ENCODE assay signal across 15 cellular contexts in genomic region chr5:59648949-59649921, GRCh38.
DNase-seq lines count a peak whose midpoint lies in the region; ATAC-seq, FAIRE-seq and TF ChIP-seq lines count a peak whose summit lies in the region.
"Had no signal": no experiment of that assay in that cellular context is flagged by ENCODE, and none has a peak within 500 bp of the region (broad histone marks: within the 10 kb centered on the region; RNA-seq: fewer than 3 reads in every experiment).

No MANE protein-coding gene starts in this region.

- H3K79me2 ChIP-seq in HepG2 (ENCODE audit: insufficient read depth, low read length) (no peaks in the 10 kb centered on the region), endothelial cell of umbilical vein (ENCODE audit: control insufficient read depth, insufficient read depth, low read length) (no peaks in the 10 kb centered on the region)

- BruUV-seq in HepG2 (replicated peaks; lab: Mats Ljungman, UMichigan) (no TSS peak), endothelial cell of umbilical vein (replicated peaks; lab: Mats Ljungman, UMichigan) (no TSS peak)

- H3K36me3 Mint-ChIP-seq in mesothelial cell of epicardium = peaks cover 1% of the 10 kb centered on the region

- intact Hi-C loops in HepG2 (cut with micrococcal nuclease; ENCODE audit: unreplicated experiment) = no loop called here
- intact Hi-C loops in endothelial cell of umbilical vein (cut with micrococcal nuclease) = loop anchor here (1.0 to 5.0 kb wide), 3 partner anchors 52 to 123 kb away; no protein-coding TSS in a partner anchor

- H3K27me3 ChIP-seq in liver (ENCODE audit: control insufficient read depth in 4 of 4, insufficient read depth in 4 of 4, low read length in 3 of 4) = no peaks in the 10 kb centered on the region
- H3K27me3 ChIP-seq in HepG2 (ENCODE audit: control insufficient read depth in 1 of 2, insufficient read depth in 2 of 2, low read length in 2 of 2) = no peaks in the 10 kb centered on the region
- H3K27me3 ChIP-seq in endothelial cell of umbilical vein (ENCODE audit: control insufficient read depth in 2 of 2, insufficient read depth in 2 of 2, low read length in 2 of 2) = no peaks in the 10 kb centered on the region
- H3K27me3 ChIP-seq: Peyer's patch had no signal

- POLR2A ChIA-PET in HepG2 (lab: Yijun Ruan, JAX) (no interaction called here), endothelial cell of umbilical vein (lab: Charles Lee) (no interaction called here)

- no peak for ATAC-seq in HepG2

- TF ChIP-seq RAD21 in liver (IDR thresholded peaks at IDR 0.05) (no peak), HepG2 (CRISPR knock-in tag; IDR thresholded peaks at IDR 0.05) (no peak)

- no peak overlapping the region for H3K27ac ChIP-seq in liver (ENCODE audit: low read depth in 1 of 2, low read length in 2 of 2)
- no peak overlapping the region for H3K27ac ChIP-seq in HepG2 (ENCODE audit: extremely low read length, insufficient read depth, low read length)
- H3K27ac ChIP-seq in endothelial cell of umbilical vein (ENCODE audit: insufficient read depth, low read depth, low read length) = peak overlapping the region; percentile 79

- H3K4me1 ChIP-seq in liver (ENCODE audit: control insufficient read depth in 4 of 4, insufficient read depth in 4 of 4, low read length in 3 of 4) = no peaks in the 10 kb centered on the region
- H3K4me1 ChIP-seq in HepG2 (ENCODE audit: insufficient read depth, low read length) = no peaks in the 10 kb centered on the region
- H3K4me1 ChIP-seq in endothelial cell of umbilical vein (ENCODE audit: control insufficient read depth, extremely low read depth, insufficient read depth, low read length) = peaks cover 24% of the 10 kb centered on the region

- H3K36me3 ChIP-seq in liver (ENCODE audit: control insufficient read depth in 4 of 4, insufficient read depth in 3 of 4, low read depth in 1 of 4, low read length in 3 of 4) (no peaks in the 10 kb centered on the region), HepG2 (replicated peaks in 1 of 2; ENCODE audit: control insufficient read depth in 1 of 2, insufficient read depth in 2 of 2, low read length in 2 of 2) (no peaks in the 10 kb centered on the region), endothelial cell of umbilical vein (ENCODE audit: control insufficient read depth in 2 of 2, extremely low read depth in 1 of 2, insufficient read depth in 2 of 2, low read length in 2 of 2) (no peaks in the 10 kb centered on the region)
- H3K36me3 ChIP-seq: Peyer's patch had no signal

- in situ Hi-C loops in HepG2 (cut with HindIII; ENCODE audit: extremely low pct_ligation_motif_present, low pct_unique_long_range_greater_than_20kb) = no loop called here

- DNase-seq in HepG2 (ENCODE audit: low spot score) (no peak), endothelial cell of umbilical vein (ENCODE audit: low read depth, low spot score) (peak; percentile 91), mesothelial cell of epicardium (ENCODE audit: low spot score in 2 of 2, unreplicated experiment in 2 of 2) (no peak), retina (no peak), H54 (ENCODE audit: insufficient read length, low spot score) (no peak)
- DNase-seq in stimulated activated CD4-positive, alpha-beta T cell treated with anti-CD3 and anti-CD28 coated beads, Interleukin-4, amount 100 ng/mL, for 24 hours = no peak
- DNase-seq in activated naive CD4-positive, alpha-beta T cell treated with Interleukin-2 at 50 U/mL for 16 hours = no peak
- DNase-seq: activated CD4-positive, alpha-beta memory T cell treated with anti-CD3 and anti-CD28 coated beads, Interleukin-2, amount 10 ng/mL, durations not matched to agents 7 days and 5 days; activated effector memory CD4-positive, alpha-beta T cell treated with anti-CD3 and anti-CD28 coated beads, Interleukin-2, amount 50 U/mL, for 16 hours; HCEC 1CT; NCI-H1092 treated with DMSO at 0.1 percent for 48 hours; NCI-H345 had no signal

- no peaks in the 10 kb centered on the region for H3K27me3 Mint-ChIP-seq in mesothelial cell of epicardium (ENCODE audit: low read depth)
- H3K27me3 Mint-ChIP-seq: activated CD4-positive, alpha-beta memory T cell treated with anti-CD3 and anti-CD28 coated beads, Interleukin-2, amount 10 ng/mL, durations not matched to agents 7 days and 5 days had no signal

- TF ChIP-seq EP300 in HepG2 (IDR thresholded peaks at IDR 0.05; ENCODE audit: low read depth in 2 of 2, low read length in 2 of 2) (no peak), HepG2 (CRISPR knock-in tag; IDR thresholded peaks at IDR 0.05; ENCODE audit: borderline replicate concordance) (no peak)

- H3K4me2 ChIP-seq in HepG2 (ENCODE audit: low read depth, low read length) (no peak overlapping the region), endothelial cell of umbilical vein (ENCODE audit: insufficient read depth, low read length) (peak overlapping the region; percentile 81)

- dilution Hi-C loops in endothelial cell of umbilical vein (cut with MboI; ENCODE audit: extremely low pct_ligation_motif_present, low sequenced_read_pairs) = no loop called here

- H3K4me3 ChIP-seq in liver (ENCODE audit: low read depth in 1 of 3, low read length in 3 of 3) (no peak overlapping the region), HepG2 (replicated peaks in 1 of 3; ENCODE audit: insufficient read depth in 1 of 3, low read depth in 2 of 3, low read length in 3 of 3) (no peak overlapping the region), endothelial cell of umbilical vein (replicated peaks in 1 of 3; ENCODE audit: insufficient read depth in 1 of 3, low read depth in 1 of 3, low read length in 3 of 3) (peak overlapping the region in 1 of 3 experiments; percentile 14)
- H3K4me3 ChIP-seq: Peyer's patch had no signal

- H3K9me3 Mint-ChIP-seq in mesothelial cell of epicardium = no peaks in the 10 kb centered on the region
- H3K9me3 Mint-ChIP-seq: activated CD4-positive, alpha-beta memory T cell treated with anti-CD3 and anti-CD28 coated beads, Interleukin-2, amount 10 ng/mL, durations not matched to agents 7 days and 5 days; nephron had no signal

- no peak for FAIRE-seq in HepG2 (lab: Jason Lieb, UNC)
- peak; percentile 63 for FAIRE-seq in endothelial cell of umbilical vein (lab: Jason Lieb, UNC)
- FAIRE-seq in H54 (lab: Jason Lieb, UNC) = no peak

- TF ChIP-seq POLR2A in HepG2 (IDR thresholded peaks at IDR 0.05; ENCODE audit: insufficient read depth in 1 of 2, low read depth in 2 of 2, low read length in 2 of 2) (no peak), endothelial cell of umbilical vein (IDR thresholded peaks at IDR 0.05; ENCODE audit: low read depth, low read length) (no peak), H54 (IDR thresholded peaks at IDR 0.05; ENCODE audit: low read depth, low read length) (no peak)

- peak overlapping the region; percentile 41 for H3K27ac Mint-ChIP-seq in mesothelial cell of epicardium
- H3K27ac Mint-ChIP-seq: activated CD4-positive, alpha-beta memory T cell treated with anti-CD3 and anti-CD28 coated beads, Interleukin-2, amount 10 ng/mL, durations not matched to agents 7 days and 5 days had no signal

- no peaks in the 10 kb centered on the region for H3K9me1 ChIP-seq in endothelial cell of umbilical vein (replicated peaks; ENCODE audit: control insufficient read depth, extremely low read depth, insufficient read depth, low read length)

- peaks cover 11% of the 10 kb centered on the region for H3K4me1 Mint-ChIP-seq in mesothelial cell of epicardium
- H3K4me1 Mint-ChIP-seq: activated CD4-positive, alpha-beta memory T cell treated with anti-CD3 and anti-CD28 coated beads, Interleukin-2, amount 10 ng/mL, durations not matched to agents 7 days and 5 days had no signal

- CTCF ChIA-PET in HepG2 (lab: Yijun Ruan, JAX; ENCODE audit: low intra/inter-chr PET ratio, low total read pairs) = no interaction called here
- CTCF ChIA-PET in endothelial cell of umbilical vein (lab: Charles Lee) = interaction anchor here (0.7 to 3.5 kb wide), 9 partner anchors 12 to 151 kb away, joined by 3 to 20 read pairs (median 6); no protein-coding TSS in a partner anchor

- H4K20me1 ChIP-seq in HepG2 (ENCODE audit: insufficient read depth, low read length) (no peaks in the 10 kb centered on the region), endothelial cell of umbilical vein (replicated peaks; ENCODE audit: control insufficient read depth, extremely low read depth, insufficient read depth, low read length) (no peaks in the 10 kb centered on the region)

- TF ChIP-seq CTCF in liver (IDR thresholded peaks at IDR 0.05; ENCODE audit: low read depth, low read length, missing input control) = no peak
- TF ChIP-seq CTCF in HepG2 (CRISPR knock-in tag; IDR thresholded peaks at IDR 0.05) = no peak
- TF ChIP-seq CTCF in endothelial cell of umbilical vein (IDR thresholded peaks at IDR 0.05; ENCODE audit: extremely low read depth in 1 of 2, insufficient read depth in 1 of 2, low read depth in 1 of 2, low read length in 2 of 2) = no peak
- no peak for TF ChIP-seq CTCF in mesothelial cell of epicardium (IDR thresholded peaks at IDR 0.05; ENCODE audit: unreplicated experiment)

- H2AFZ ChIP-seq in HepG2 (ENCODE audit: low read length) (no peak overlapping the region), endothelial cell of umbilical vein (ENCODE audit: low read depth, low read length) (peak overlapping the region; percentile 6)

- H3K4me3 Mint-ChIP-seq in mesothelial cell of epicardium = no peak overlapping the region
- H3K4me3 Mint-ChIP-seq: activated CD4-positive, alpha-beta memory T cell treated with anti-CD3 and anti-CD28 coated beads, Interleukin-2, amount 10 ng/mL, durations not matched to agents 7 days and 5 days; nephron had no signal

- H3K9ac ChIP-seq in liver (ENCODE audit: low read depth in 1 of 2, low read length in 2 of 2) (no peak overlapping the region), HepG2 (ENCODE audit: insufficient read depth, low read depth, low read length) (no peak overlapping the region), endothelial cell of umbilical vein (replicated peaks; ENCODE audit: extremely low read depth, insufficient read depth, low read length) (peak overlapping the region; percentile 21)

- whole genome bisulfite sequencing in liver = 74% methylated on average over 8 of the region's 8 CpGs
- 86% methylated on average over 8 of the region's 8 CpGs for WGBS in HepG2 (ENCODE audit: low lambda C conversion rate)

- no peaks in the 10 kb centered on the region for H3K9me3 ChIP-seq in liver (ENCODE audit: control insufficient read depth in 4 of 4, low read length in 3 of 4)
- no peaks in the 10 kb centered on the region for H3K9me3 ChIP-seq in HepG2 (ENCODE audit: low read length)
- H3K9me3 ChIP-seq in endothelial cell of umbilical vein (replicated peaks; ENCODE audit: control insufficient read depth, insufficient read depth, low read length) = no peaks in the 10 kb centered on the region
- H3K9me3 ChIP-seq: Peyer's patch had no signal

TF ChIP-seq in liver, 16 proteins besides CTCF, POLR2A, EP300 and RAD21 (continues in another document):
- TF ChIP-seq NR2F2 (IDR thresholded peaks at IDR 0.05) = peak; percentile 65
- no peak for TF ChIP-seq JUND (IDR thresholded peaks at IDR 0.05)
- no peak for TF ChIP-seq FOXA2 (IDR thresholded peaks at IDR 0.05)

TF ChIP-seq in HepG2, 621 proteins besides CTCF, POLR2A, EP300 and RAD21 (continues in another document):
- TF ChIP-seq GATAD2A (CRISPR knock-in tag; IDR thresholded peaks at IDR 0.05) = no peak

TF ChIP-seq in endothelial cell of umbilical vein, 7 proteins besides CTCF, POLR2A, EP300 and RAD21 (continues in another document):
- TF ChIP-seq, protein P1, sequence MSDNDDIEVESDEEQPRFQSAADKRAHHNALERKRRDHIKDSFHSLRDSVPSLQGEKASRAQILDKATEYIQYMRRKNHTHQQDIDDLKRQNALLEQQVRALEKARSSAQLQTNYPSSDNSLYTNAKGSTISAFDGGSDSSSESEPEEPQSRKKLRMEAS (IDR thresholded peaks at IDR 0.05; ENCODE audit: insufficient read depth, insufficient read length) = no peak
